ENCODE assay signal across 10 cellular contexts in the genomic region with DNA sequence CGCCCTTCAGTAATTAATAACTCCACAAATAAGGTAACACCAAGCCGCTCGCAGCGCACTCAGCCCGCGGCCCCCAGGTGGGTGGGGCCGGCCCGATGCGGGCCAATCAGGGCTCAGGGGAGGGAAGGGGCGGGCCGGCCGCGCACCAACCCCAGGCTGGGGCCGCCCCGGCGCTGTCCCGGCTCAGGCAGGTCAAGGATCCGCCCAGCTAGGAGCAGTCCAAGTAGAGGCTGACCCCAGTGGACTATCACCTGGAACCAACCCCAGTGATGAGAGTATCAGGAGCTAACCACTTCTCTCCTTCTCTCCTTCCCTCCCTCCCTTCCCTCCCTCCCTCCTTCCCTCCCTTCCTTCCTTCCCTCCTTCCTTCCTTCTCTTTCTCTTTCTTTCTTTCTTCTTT.
DNase-seq lines count a peak whose midpoint lies in the region; ATAC-seq and TF ChIP-seq lines count a peak whose summit lies in the region.
"Had no signal": no experiment of that assay in that cellular context is flagged by ENCODE, and none has a peak within 500 bp of the region (broad histone marks: within the 10 kb centered on the region; RNA-seq: fewer than 3 reads in every experiment).

No MANE protein-coding gene starts in this region.

- H3K9me3 Mint-ChIP-seq in activated naive CD4-positive, alpha-beta T cell treated with anti-CD3 and anti-CD28 coated beads for 36 hours, result no peaks in the 10 kb centered on the region

- H3K27me3 ChIP-seq in prostate gland (replicated peaks; ENCODE audit: insufficient read depth), result no peaks in the 10 kb centered on the region

- H3K9me3 ChIP-seq in prostate gland, result no peaks in the 10 kb centered on the region
- H3K9me3 ChIP-seq: SJSA1 had no signal

- CTCF ChIA-PET in activated naive CD4-positive, alpha-beta T cell treated with anti-CD3 and anti-CD28 coated beads for 36 hours (lab: Charles Lee), result no interaction called here
- CTCF ChIA-PET in RWPE1 (lab: Yijun Ruan, JAX), result no interaction called here

- no peak for TF ChIP-seq POLR2A in prostate gland (IDR thresholded peaks at IDR 0.05)

- in situ Hi-C loops in KBM-7 (cut with MboI; ENCODE audit: low pct_unique_long_range_greater_than_20kb, low sequenced_read_pairs), result no loop called here

- intact Hi-C loops in activated naive CD4-positive, alpha-beta T cell treated with anti-CD3 and anti-CD28 coated beads for 36 hours (cut with micrococcal nuclease), result no loop called here
- intact Hi-C loops in Right ventricle myocardium superior (cut with DNase I) (no loop called here), prostate gland (cut with DNase I) (no loop called here)

- H3K27ac ChIP-seq in RWPE1 (no peak overlapping the region), prostate gland (no peak overlapping the region)
- H3K27ac ChIP-seq: C4-2B, SJSA1 had no signal

- WGBS in prostate gland, result 10% methylated on average over 15 of the region's 18 CpGs

- peaks cover 5% of the 10 kb centered on the region for H3K4me1 Mint-ChIP-seq in activated naive CD4-positive, alpha-beta T cell treated with anti-CD3 and anti-CD28 coated beads for 36 hours (ENCODE audit: low read depth)

- DNase-seq in activated naive CD4-positive, alpha-beta T cell treated with anti-CD3 and anti-CD28 coated beads for 36 hours, result no peak
- no peak for DNase-seq in activated naive CD4-positive, alpha-beta T cell treated with anti-CD3 and anti-CD28 coated beads, Interleukin-2, amount 50 U/mL, for 16 hours
- DNase-seq in RWPE1 (ENCODE audit: low spot score) (peak; percentile 64), Right ventricle myocardium superior (peak; percentile 84), prostate gland (ENCODE audit: low spot score) (peak; percentile 22), KBM-7 (no peak), T-helper 1 cell (no peak), A172 (ENCODE audit: low spot score) (no peak)

- no peaks in the 10 kb centered on the region for H3K36me3 ChIP-seq in prostate gland
- H3K36me3 ChIP-seq: SJSA1 had no signal

- H3K4me3 ChIP-seq in prostate gland, result peak overlapping the region in 1 of 2 donors; percentile 7
- H3K4me3 ChIP-seq: SJSA1 had no signal

- H3K27ac Mint-ChIP-seq in activated naive CD4-positive, alpha-beta T cell treated with anti-CD3 and anti-CD28 coated beads for 36 hours, result no peak overlapping the region

- peak; percentile 100 for ATAC-seq in Right ventricle myocardium superior (ENCODE audit: poor library complexity)

- peak overlapping the region; percentile 11 for H3K4me3 Mint-ChIP-seq in activated naive CD4-positive, alpha-beta T cell treated with anti-CD3 and anti-CD28 coated beads for 36 hours

- no peaks in the 10 kb centered on the region for H3K4me1 ChIP-seq in prostate gland (replicated peaks)
- H3K4me1 ChIP-seq: SJSA1 had no signal

- H3K36me3 Mint-ChIP-seq in activated naive CD4-positive, alpha-beta T cell treated with anti-CD3 and anti-CD28 coated beads for 36 hours (ENCODE audit: low read depth), result no peaks in the 10 kb centered on the region

- POLR2A ChIA-PET in RWPE1 (lab: Yijun Ruan, JAX; ENCODE audit: low non-redundant PET), result no interaction called here

- TF ChIP-seq CTCF in RWPE1 (conservative IDR thresholded peaks at IDR 0.05; ENCODE audit: low read depth) (no peak), prostate gland (IDR thresholded peaks at IDR 0.05) (no peak)

- H3K27me3 Mint-ChIP-seq in activated naive CD4-positive, alpha-beta T cell treated with anti-CD3 and anti-CD28 coated beads for 36 hours (ENCODE audit: low read depth), result peaks cover 3% of the 10 kb centered on the region

Comparison
In these comparisons a context has a peak if more than half of its experiments do, and no peak if none do; other contexts are left out.
1. DNase-seq: peak in RWPE1 (single experiment), Right ventricle myocardium superior (single experiment) and prostate gland (single experiment); none in activated naive CD4-positive, alpha-beta T cell treated with anti-CD3 and anti-CD28 coated beads for 36 hours (single experiment), activated naive CD4-positive, alpha-beta T cell treated with anti-CD3 and anti-CD28 coated beads, Interleukin-2, amount 50 U/mL, for 16 hours (single experiment), KBM-7 (single experiment), T-helper 1 cell (0 of 5) and A172 (single experiment).